In the genomic region with DNA sequence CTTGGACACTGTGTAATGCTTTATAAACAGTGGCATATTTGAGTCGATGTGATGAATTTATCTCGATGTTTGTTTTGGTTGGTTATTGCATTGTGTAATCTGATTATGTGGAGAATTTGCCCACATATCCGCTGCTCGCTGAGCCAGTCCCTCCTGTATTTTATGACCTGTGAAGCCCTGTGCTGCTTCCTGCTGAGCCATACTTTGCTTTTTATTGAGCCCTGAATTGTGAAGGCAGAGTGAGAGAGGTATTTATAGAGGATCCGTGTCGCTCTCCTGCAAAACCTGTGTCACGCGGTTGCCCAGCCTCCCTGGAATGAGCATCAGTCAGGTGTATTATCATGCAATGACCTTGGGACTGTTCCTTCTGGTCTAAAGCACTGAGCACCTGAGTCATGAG, we compare ENCODE assay signal across 14 cellular contexts.
A peak's percentile ranks its signal among the peaks of the same experiment; 100 is the strongest.
DNase-seq lines count a peak whose midpoint lies in the region; ATAC-seq, FAIRE-seq and TF ChIP-seq lines count a peak whose summit lies in the region.
"Had no signal": no experiment of that assay in that cellular context is flagged by ENCODE, and none has a peak within 500 bp of the region (broad histone marks: within the 10 kb centered on the region; RNA-seq: fewer than 3 reads in every experiment).

No MANE protein-coding gene starts in this region.

- no peak for TF ChIP-seq EP300 in stomach (IDR thresholded peaks at IDR 0.05)

- TF ChIP-seq CTCF in GM23338 (conservative IDR thresholded peaks at IDR 0.05; ENCODE audit: low read depth in 2 of 2) (no peak), stomach (IDR thresholded peaks at IDR 0.05) (no peak), spleen (IDR thresholded peaks at IDR 0.05 in 8 of 11, conservative IDR thresholded peaks at IDR 0.05 in 3 of 11) (no peak)

- H3F3A ChIP-seq in GM23338 (replicated peaks; ENCODE audit: low read depth): no peaks in the 10 kb centered on the region

- 42 to 61% (median 45%) methylated on average over 8 of the region's 8 CpGs for WGBS in stomach, 5 donors
- 90 to 96% (median 95%) methylated on average over 8 of the region's 8 CpGs for WGBS in spleen, 5 donors

- TF ChIP-seq POLR2A in stomach (IDR thresholded peaks at IDR 0.05) (no peak), GM12891 (IDR thresholded peaks at IDR 0.05; ENCODE audit: low read depth, low read length) (no peak), spleen (IDR thresholded peaks at IDR 0.05) (no peak)

- H3K9me2 ChIP-seq in GM23338 (ENCODE audit: insufficient read depth): no peaks in the 10 kb centered on the region

- H3K9me3 ChIP-seq in stomach (no peaks in the 10 kb centered on the region), spleen (peaks cover 0 to 10% (median 0%) of the 10 kb centered on the region in 8 donors)

- FAIRE-seq in RCC 7860 (lab: Jason Lieb, UNC) (no peak), GM12891 (lab: Jason Lieb, UNC) (no peak)

- peaks cover 23% of the 10 kb centered on the region for H3K36me3 Mint-ChIP-seq in GM23338 (ENCODE audit: low read depth)

- H3K79me2 ChIP-seq in GM23338 (replicated peaks; ENCODE audit: insufficient read depth): no peaks in the 10 kb centered on the region

- H3K4me3 Mint-ChIP-seq in GM23338: no peak overlapping the region

- peaks cover 9% of the 10 kb centered on the region for H3K9me3 Mint-ChIP-seq in GM23338

- H3K27ac Mint-ChIP-seq in GM23338: peak overlapping the region; percentile 51; the same call in 1 of the 2 replicates

- no peaks in the 10 kb centered on the region for H3K36me3 ChIP-seq in GM23338 (ENCODE audit: insufficient read depth)
- peaks cover 9 to 28% (median 23%) of the 10 kb centered on the region in 4 donors for H3K36me3 ChIP-seq in stomach
- peaks cover 0 to 13% (median 0%) of the 10 kb centered on the region in 6 donors for H3K36me3 ChIP-seq in spleen

- no peak for ATAC-seq in GM23338

- H3K27ac ChIP-seq in GM23338 (ENCODE audit: low read depth) (no peak overlapping the region), stomach (peak overlapping the region; percentile 12 to 56 (median 44)), spleen (no peak overlapping the region)

- intact Hi-C loops in stomach (cut with DNase I; ENCODE audit: low total_unique reads): no loop called here
- intact Hi-C loops in spleen (cut with DNase I; ENCODE audit: low total_unique reads): no loop called here

- H3K27me3 ChIP-seq in GM23338 (ENCODE audit: insufficient read depth): no peaks in the 10 kb centered on the region
- no peaks in the 10 kb centered on the region for H3K27me3 ChIP-seq in stomach
- H3K27me3 ChIP-seq in spleen (replicated peaks in 1 of 7): no peaks in the 10 kb centered on the region

- DNase-seq in GM23338 (ENCODE audit: low spot score) (no peak), RCC 7860 (ENCODE audit: low spot score) (peak; percentile 58), kidney tubule cell (ENCODE audit: low spot score) (peak; percentile 93), stomach (no peak), GM12891 (ENCODE audit: insufficient read length, low spot score) (no peak), spleen (no peak)
- no peak for DNase-seq in activated CD4-positive, alpha-beta T cell treated with anti-CD3 and anti-CD28 coated beads, Interleukin-2, amount 50 U/mL, for 1 hour
- DNase-seq: activated naive CD4-positive, alpha-beta T cell; foreskin melanocyte; GOT3; KG1; NCI-H2081; SHP77 treated with DMSO at 0.1 percent for 48 hours; stimulated activated CD4-positive, alpha-beta T cell treated with anti-CD3 and anti-CD28 coated beads, Interleukin-2, amount 100 ng/mL, for 24 hours had no signal

- peaks cover 5% of the 10 kb centered on the region; the same call in 1 of the 3 replicates for H3K4me1 Mint-ChIP-seq in GM23338

- H3K4me3 ChIP-seq in GM23338: no peak overlapping the region
- no peak overlapping the region for H3K4me3 ChIP-seq in stomach
- H3K4me3 ChIP-seq in spleen: no peak overlapping the region

- H3K4me1 ChIP-seq in GM23338 (ENCODE audit: insufficient read depth): no peaks in the 10 kb centered on the region
- peaks cover 9 to 43% (median 23%) of the 10 kb centered on the region in 4 donors for H3K4me1 ChIP-seq in stomach
- no peaks in the 10 kb centered on the region for H3K4me1 ChIP-seq in spleen

- peaks cover 3% of the 10 kb centered on the region for H3K27me3 Mint-ChIP-seq in GM23338 (ENCODE audit: insufficient read depth, low read depth, poor library complexity)

- no peak overlapping the region for H2AFZ ChIP-seq in GM23338

- no peak overlapping the region for H3K4me2 ChIP-seq in GM23338

- H4K20me1 ChIP-seq in GM23338 (replicated peaks; ENCODE audit: insufficient read depth): no peaks in the 10 kb centered on the region; the same call in 1 of the 2 replicates

TF ChIP-seq in GM23338, 12 proteins besides CTCF, POLR2A, EP300 and RAD21 (continues in another document):
- TF ChIP-seq EZH2phosphoT487 (IDR thresholded peaks at IDR 0.05; ENCODE audit: unreplicated experiment): no peak
- no peak for TF ChIP-seq ZNF331 (CRISPR knock-in tag; IDR thresholded peaks at IDR 0.05; ENCODE audit: low read depth)
- no peak for TF ChIP-seq POLR2AphosphoS5 (IDR thresholded peaks at IDR 0.05; ENCODE audit: low read depth)
- TF ChIP-seq ZNF114 (CRISPR knock-in tag; IDR thresholded peaks at IDR 0.05): no peak
- TF ChIP-seq STAT1 (IDR thresholded peaks at IDR 0.05; ENCODE audit: unreplicated experiment): no peak
- no peak for TF ChIP-seq JUNB (IDR thresholded peaks at IDR 0.05; ENCODE audit: unreplicated experiment)
- TF ChIP-seq, protein P1, sequence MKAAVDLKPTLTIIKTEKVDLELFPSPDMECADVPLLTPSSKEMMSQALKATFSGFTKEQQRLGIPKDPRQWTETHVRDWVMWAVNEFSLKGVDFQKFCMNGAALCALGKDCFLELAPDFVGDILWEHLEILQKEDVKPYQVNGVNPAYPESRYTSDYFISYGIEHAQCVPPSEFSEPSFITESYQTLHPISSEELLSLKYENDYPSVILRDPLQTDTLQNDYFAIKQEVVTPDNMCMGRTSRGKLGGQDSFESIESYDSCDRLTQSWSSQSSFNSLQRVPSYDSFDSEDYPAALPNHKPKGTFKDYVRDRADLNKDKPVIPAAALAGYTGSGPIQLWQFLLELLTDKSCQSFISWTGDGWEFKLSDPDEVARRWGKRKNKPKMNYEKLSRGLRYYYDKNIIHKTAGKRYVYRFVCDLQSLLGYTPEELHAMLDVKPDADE (IDR thresholded peaks at IDR 0.05): no peak
- TF ChIP-seq EZH2 (IDR thresholded peaks at IDR 0.05; ENCODE audit: low read depth, unreplicated experiment): no peak

TF ChIP-seq in GM12891, 5 proteins besides CTCF, POLR2A, EP300 and RAD21:
- TF ChIP-seq SPI1 (IDR thresholded peaks at IDR 0.05; ENCODE audit: low read depth, low read length): no peak
- no peak for TF ChIP-seq TAF1 (IDR thresholded peaks at IDR 0.05; ENCODE audit: low read depth, low read length)
- TF ChIP-seq PAX5 (IDR thresholded peaks at IDR 0.05; ENCODE audit: insufficient read depth, low read length, severe bottlenecking): no peak
- TF ChIP-seq POU2F2 (IDR thresholded peaks at IDR 0.05; ENCODE audit: low read depth, low read length): no peak
- no peak for TF ChIP-seq POLR2AphosphoS5 (IDR thresholded peaks at IDR 0.05; ENCODE audit: low read depth, low read length)

Comparison
In these comparisons a context has a peak if more than half of its experiments do, and no peak if none do; other contexts are left out.
1. DNase-seq: peak in RCC 7860 (single experiment) and kidney tubule cell (single experiment); none in GM23338 (single experiment), stomach (single experiment), activated CD4-positive, alpha-beta T cell treated with anti-CD3 and anti-CD28 coated beads, Interleukin-2, amount 50 U/mL, for 1 hour (single experiment), GM12891 (single experiment) and spleen (single experiment).
2. H3K27ac ChIP-seq: peak in stomach (5 of 5); none in GM23338 (single experiment) and spleen (0 of 8).